Comparison of ENCODE assay signal across 8 cellular contexts in genomic region chrX:17535229-17535628, GRCh38.
DNase-seq lines count a peak whose midpoint lies in the region; ATAC-seq and TF ChIP-seq lines count a peak whose summit lies in the region.

No MANE protein-coding gene starts in this region.

- H3K27ac Mint-ChIP-seq in HFFc6 = no peak overlapping the region

- H3K4me3 Mint-ChIP-seq in HFFc6 = no peak overlapping the region

- no peaks in the 10 kb centered on the region for H3K4me1 Mint-ChIP-seq in HFFc6 (ENCODE audit: low read depth)

- H3K36me3 Mint-ChIP-seq in HFFc6 (ENCODE audit: low read depth) = no peaks in the 10 kb centered on the region

- peak; percentile 12 for DNase-seq in GM10266 (ENCODE audit: extremely low spot score)
- no peak for DNase-seq in HFFc6
- DNase-seq in activated CD4-positive, alpha-beta T cell treated with anti-CD3 and anti-CD28 coated beads, Interleukin-2, amount 50 U/mL, for 1 hour = peak; percentile 6
- DNase-seq in foreskin fibroblast = peak in 1 of 2 donors; percentile 45
- peak; percentile 5 for DNase-seq in stimulated activated CD8-positive, alpha-beta memory T cell treated with anti-CD3 and anti-CD28 coated beads, Interleukin-12 subunit alpha, Interleukin-12 subunit beta, amount 100 ng/mL, for 24 hours (ENCODE audit: extremely low read depth)

- ATAC-seq in GM21367 (IDR thresholded peaks at IDR 0.05; ENCODE audit: unreplicated experiment) (no peak), HG02885 (IDR thresholded peaks at IDR 0.05; ENCODE audit: poor library complexity, unreplicated experiment) (no peak), GM19328 (IDR thresholded peaks at IDR 0.05; ENCODE audit: unreplicated experiment) (no peak)

- peak; percentile 39 for TF ChIP-seq CTCF in GM10266 (IDR thresholded peaks at IDR 0.05; ENCODE audit: control insufficient read depth, insufficient read depth, low read depth, missing control alignments)
- peak; percentile 74 for TF ChIP-seq CTCF in HFFc6 (IDR thresholded peaks at IDR 0.05)
- peak; percentile 29 for TF ChIP-seq CTCF in foreskin fibroblast (IDR thresholded peaks at IDR 0.05; ENCODE audit: low read depth, low read length)

- H3K4me3 ChIP-seq in foreskin fibroblast (ENCODE audit: low read depth in 1 of 2, low read length in 2 of 2) = no peak overlapping the region

- no peaks in the 10 kb centered on the region; the same call in 1 of the 2 replicates for H3K27me3 Mint-ChIP-seq in HFFc6 (ENCODE audit: insufficient read depth)

- no peaks in the 10 kb centered on the region for H3K9me3 Mint-ChIP-seq in HFFc6
